ENCODE assay signal across 9 cellular contexts in genomic region chr3:124837730-124838186, GRCh38. TPM values are rescaled to one million over a fixed set of nuclear protein-coding genes. Genes with fewer than 3 reads are reported as not detected.
DNase-seq lines count a peak whose midpoint lies in the region; ATAC-seq and TF ChIP-seq lines count a peak whose summit lies in the region.
"Had no signal": no experiment of that assay in that cellular context is flagged by ENCODE, and none has a peak within 500 bp of the region (broad histone marks: within the 10 kb centered on the region; RNA-seq: fewer than 3 reads in every experiment).

No MANE protein-coding gene starts in this region.

- TF ChIP-seq CTCF in coronary artery (IDR thresholded peaks at IDR 0.05) (no peak), right lobe of liver (IDR thresholded peaks at IDR 0.05) (no peak), thyroid gland (IDR thresholded peaks at IDR 0.05) (no peak), A673 (conservative IDR thresholded peaks at IDR 0.05; ENCODE audit: low read depth, low read length) (no peak)

- peaks cover 0 to 62% (median 42%) of the 10 kb centered on the region in 4 donors for H3K4me1 ChIP-seq in right lobe of liver
- peaks cover 8 to 34% of the 10 kb centered on the region in 2 donors for H3K4me1 ChIP-seq in thyroid gland
- H3K4me1 ChIP-seq in A673 (ENCODE audit: insufficient read depth, low read length, poor library complexity, severe bottlenecking): peaks cover 20% of the 10 kb centered on the region

- H3K4me3 ChIP-seq in coronary artery: no peak overlapping the region
- no peak overlapping the region for H3K4me3 ChIP-seq in right lobe of liver
- no peak overlapping the region for H3K4me3 ChIP-seq in thyroid gland (replicated peaks in 1 of 3)
- H3K4me3 ChIP-seq in A673 (ENCODE audit: low read depth, low read length, poor library complexity, severe bottlenecking): no peak overlapping the region
- H3K4me3 ChIP-seq: cardiac muscle cell had no signal

- H3K27ac ChIP-seq in coronary artery: peak overlapping the region; percentile 84 to 88
- peak overlapping the region; percentile 81 to 95 (median 82) for H3K27ac ChIP-seq in right lobe of liver
- H3K27ac ChIP-seq in thyroid gland: peak overlapping the region; percentile 39 to 72 (median 58)
- no peak overlapping the region for H3K27ac ChIP-seq in A673 (ENCODE audit: low read depth, low read length, poor library complexity, severe bottlenecking)
- H3K27ac ChIP-seq: cardiac muscle cell had no signal

- CTCF ChIA-PET in A673 (lab: Charles Lee): no interaction called here

- H3K27me3 ChIP-seq in right lobe of liver (no peaks in the 10 kb centered on the region), thyroid gland (no peaks in the 10 kb centered on the region), A673 (replicated peaks; ENCODE audit: insufficient read depth, low read depth, low read length, poor library complexity) (no peaks in the 10 kb centered on the region)
- H3K27me3 ChIP-seq: cardiac muscle cell had no signal

- 4% methylated on average over 6 of the region's 6 CpGs for WGBS in right lobe of liver (ENCODE audit: insufficient coverage, low coverage, low lambda C conversion rate, missing lambda C conversion rate)
- WGBS in thyroid gland, 2 donors: 65 to 68% methylated on average over 6 of the region's 6 CpGs

- H3K9me3 ChIP-seq in right lobe of liver: no peaks in the 10 kb centered on the region
- no peaks in the 10 kb centered on the region for H3K9me3 ChIP-seq in thyroid gland
- no peaks in the 10 kb centered on the region for H3K9me3 ChIP-seq in A673 (ENCODE audit: low read depth, low read length, poor library complexity, severe bottlenecking)

- TF ChIP-seq POLR2A in right lobe of liver (IDR thresholded peaks at IDR 0.05): peak; percentile 79
- no peak for TF ChIP-seq POLR2A in thyroid gland (IDR thresholded peaks at IDR 0.05)

- BruUV-seq in A673 (replicated peaks; lab: Mats Ljungman, UMichigan): no TSS peak

- intact Hi-C loops in right lobe of liver (cut with DNase I): loop anchor here in 1 of 2 donors (10.0 kb wide), 1 partner anchor 47 kb away; the partner anchor contains the start of gene ITGB5
- intact Hi-C loops in thyroid gland (cut with DNase I): no loop called here
- intact Hi-C loops in A673 (cut with micrococcal nuclease; ENCODE audit: unreplicated experiment): no loop called here

- H3K36me3 ChIP-seq in right lobe of liver: peaks cover 0 to 10% (median 1%) of the 10 kb centered on the region in 4 donors
- no peaks in the 10 kb centered on the region for H3K36me3 ChIP-seq in thyroid gland
- peaks cover 21% of the 10 kb centered on the region for H3K36me3 ChIP-seq in A673 (ENCODE audit: insufficient read depth, low read length, poor library complexity, severe bottlenecking)

- peak; percentile 75 to 87 (median 80) for ATAC-seq in right lobe of liver

- POLR2A ChIA-PET in A673 (lab: Charles Lee; ENCODE audit: low non-redundant PET): no interaction called here

- DNase-seq in M059J (ENCODE audit: low read depth) (peak; percentile 72), coronary artery (ENCODE audit: low spot score) (no peak), right lobe of liver (peak; percentile 85 to 95 (median 94)), thyroid gland (peak in 1 of 2 donors; percentile 17), germinal center (ENCODE audit: low spot score) (no peak), GOT3 (lab: John Stamatoyannopoulos, UW) (no peak), A673 (ENCODE audit: low spot score) (no peak), NCI-H774 (lab: John Stamatoyannopoulos, UW) (no peak)

RNA-seq across cellular contexts. Expression of gene ITGB5, which starts 49.4 kb away (rescaled TPM):
- total RNA-seq in M059J (2014; rRNA removed; shearing (Covaris generic)): 182 and 224 TPM in 2 replicates
- total RNA-seq in right lobe of liver: 100 to 1,000 TPM in 3 of 6 experiments, 10 to 100 TPM in 3; 61.3 to 125 (median 98.4) TPM
- 100 to 1,000 TPM in 3 of 4 donors, 10 to 100 TPM in 1; 79.2 to 122 (median 110) TPM for total RNA-seq in thyroid gland
- 116 and 125 TPM in 2 replicates for total RNA-seq in A673 (2021)

Comparison
In these comparisons a context has a peak if more than half of its experiments do, and no peak if none do; other contexts are left out.
1. DNase-seq: peak in M059J (single experiment) and right lobe of liver (3 of 3); none in coronary artery (single experiment), germinal center (single experiment), GOT3 (single experiment), A673 (single experiment) and NCI-H774 (single experiment).